8 cellular contexts compared by ENCODE assay signal in genomic region chr2:15939556-15939853, GRCh38. TPM values are rescaled to one million over a fixed set of nuclear protein-coding genes. Genes with fewer than 3 reads are reported as not detected.
DNase-seq lines count a peak whose midpoint lies in the region; ATAC-seq and TF ChIP-seq lines count a peak whose summit lies in the region.

No MANE protein-coding gene starts in this region.

- H3K9me3 Mint-ChIP-seq in endothelial cell (ENCODE audit: unreplicated experiment), result no peaks in the 10 kb centered on the region

- BruUV-seq in A673 (replicated peaks; lab: Mats Ljungman, UMichigan) (no TSS peak), IMR-90 (replicated peaks; lab: Mats Ljungman, UMichigan) (no TSS peak)

- no peaks in the 10 kb centered on the region for H3K36me3 Mint-ChIP-seq in endothelial cell (ENCODE audit: low read depth, unreplicated experiment)

- peak overlapping the region; percentile 37 for H3K4me3 Mint-ChIP-seq in endothelial cell (ENCODE audit: unreplicated experiment)

- no peak overlapping the region for H4K91ac ChIP-seq in IMR-90 (ENCODE audit: insufficient read depth, low read depth, low read length)

- CTCF ChIA-PET in A673 (lab: Charles Lee), result interaction anchor here (0.6 to 1.5 kb wide), 4 partner anchors 343 to 670 kb away, joined by 3 to 36 read pairs (median 5); no protein-coding TSS in a partner anchor
- CTCF ChIA-PET in IMR-90 (lab: Yijun Ruan, JAX), result interaction anchor here (1.3 kb wide), 1 partner anchor 669 kb away, joined by 3 read pairs; no protein-coding TSS in a partner anchor

- no peak overlapping the region for H4K8ac ChIP-seq in IMR-90 (ENCODE audit: low read depth in 2 of 2, low read length in 2 of 2)

- TF ChIP-seq POLR2A in IMR-90 (IDR thresholded peaks at IDR 0.05; ENCODE audit: low read depth, low read length), result no peak

- POLR2A ChIA-PET in A673 (lab: Charles Lee; ENCODE audit: low non-redundant PET), result no interaction called here
- POLR2A ChIA-PET in IMR-90 (lab: Charles Lee; ENCODE audit: unreplicated experiment), result no interaction called here

- TF ChIP-seq RAD21 in IMR-90 (IDR thresholded peaks at IDR 0.05; ENCODE audit: low read length), result no peak; the same call in 1 of the 2 replicates

- H3K4me3 ChIP-seq in A673 (ENCODE audit: low read depth, low read length, poor library complexity, severe bottlenecking) (peak overlapping the region; percentile 60), IMR-90 (ENCODE audit: insufficient read depth, low read depth, low read length) (no peak overlapping the region), neuron (ENCODE audit: low read length) (peak overlapping the region; percentile 48)

- no peak overlapping the region for H2AK5ac ChIP-seq in IMR-90 (ENCODE audit: low read depth, low read length)

- H3K27me3 ChIP-seq in A673 (replicated peaks; ENCODE audit: insufficient read depth, low read depth, low read length, poor library complexity) (no peaks in the 10 kb centered on the region), IMR-90 (ENCODE audit: control insufficient read depth, insufficient read depth, low read length) (peaks cover 33% of the 10 kb centered on the region; the same call in 1 of the 2 replicates), neuron (ENCODE audit: insufficient read depth, low read length) (no peaks in the 10 kb centered on the region)

- H2BK5ac ChIP-seq in IMR-90 (ENCODE audit: low read depth, low read length, poor library complexity, severe bottlenecking), result no peak overlapping the region

- H2BK120ac ChIP-seq in IMR-90 (ENCODE audit: low read depth, low read length), result no peak overlapping the region

- H3K4me1 ChIP-seq in A673 (ENCODE audit: insufficient read depth, low read length, poor library complexity, severe bottlenecking) (peaks cover 16% of the 10 kb centered on the region), IMR-90 (ENCODE audit: control insufficient read depth, insufficient read depth, low read length) (no peaks in the 10 kb centered on the region), neuron (ENCODE audit: insufficient read depth, low read length) (peaks cover 22% of the 10 kb centered on the region)

- H4K5ac ChIP-seq in IMR-90 (ENCODE audit: low read depth, low read length), result no peak overlapping the region

- no peak overlapping the region for H3K14ac ChIP-seq in IMR-90 (replicated peaks; ENCODE audit: low read depth, low read length)

- in situ Hi-C loops in IMR-90 (cut with MboI; ENCODE audit: low sequenced_read_pairs), result no loop called here

- no peak overlapping the region for H3K27ac Mint-ChIP-seq in endothelial cell (ENCODE audit: unreplicated experiment)

- dilution Hi-C loops in IMR-90 (cut with HindIII; ENCODE audit: low sequenced_read_pairs, unreplicated experiment), result no loop called here

- H2AK9ac ChIP-seq in IMR-90 (replicated peaks; ENCODE audit: low read depth, low read length, poor library complexity), result no peak overlapping the region

- DNase-seq in A673 (ENCODE audit: low spot score) (no peak), IMR-90 (no peak), endothelial cell (ENCODE audit: low spot score) (peak; percentile 78), glomerular visceral epithelial cell (ENCODE audit: extremely low spot score) (no peak), NCI-H774 (lab: John Stamatoyannopoulos, UW) (no peak)

- no peaks in the 10 kb centered on the region for H3K9me1 ChIP-seq in IMR-90 (ENCODE audit: insufficient read depth, low read length)

- no peak overlapping the region for H3K23ac ChIP-seq in IMR-90 (ENCODE audit: low read depth, low read length)

- H3K27me3 Mint-ChIP-seq in endothelial cell (ENCODE audit: unreplicated experiment), result peaks cover 4% of the 10 kb centered on the region

- H4K20me1 ChIP-seq in IMR-90 (ENCODE audit: insufficient read depth, low read length), result no peaks in the 10 kb centered on the region

- no peak overlapping the region for H3K27ac ChIP-seq in A673 (ENCODE audit: low read depth, low read length, poor library complexity, severe bottlenecking)
- no peak overlapping the region for H3K27ac ChIP-seq in IMR-90 (ENCODE audit: insufficient read depth, low read length)

- intact Hi-C loops in A673 (cut with micrococcal nuclease; ENCODE audit: unreplicated experiment), result loop anchor here (1.0 kb wide), 1 partner anchor 569 kb away; no protein-coding TSS in a partner anchor
- intact Hi-C loops in IMR-90 (cut with micrococcal nuclease), result loop anchor here (1.0 kb wide), 1 partner anchor 302 kb away; no protein-coding TSS in a partner anchor

- H3K4me1 Mint-ChIP-seq in endothelial cell (ENCODE audit: unreplicated experiment), result peaks cover 7% of the 10 kb centered on the region

- no peaks in the 10 kb centered on the region for H3K36me3 ChIP-seq in A673 (ENCODE audit: insufficient read depth, low read length, poor library complexity, severe bottlenecking)
- no peaks in the 10 kb centered on the region for H3K36me3 ChIP-seq in IMR-90 (ENCODE audit: control insufficient read depth, insufficient read depth, low read length)
- peaks cover 21% of the 10 kb centered on the region for H3K36me3 ChIP-seq in neuron (ENCODE audit: insufficient read depth, low read length)

- no peak overlapping the region for H3K56ac ChIP-seq in IMR-90 (ENCODE audit: extremely low read depth, insufficient read depth, low read length)

- H2BK15ac ChIP-seq in IMR-90 (ENCODE audit: low read depth, low read length), result no peak overlapping the region

- H3K18ac ChIP-seq in IMR-90 (ENCODE audit: low read depth, low read length), result no peak overlapping the region

- no peak overlapping the region for H2BK20ac ChIP-seq in IMR-90 (ENCODE audit: low read depth, low read length)

- H3K9me3 ChIP-seq in A673 (ENCODE audit: low read depth, low read length, poor library complexity, severe bottlenecking), result no peaks in the 10 kb centered on the region
- no peaks in the 10 kb centered on the region for H3K9me3 ChIP-seq in IMR-90 (ENCODE audit: control insufficient read depth, insufficient read depth, low read length)
- no peaks in the 10 kb centered on the region for H3K9me3 ChIP-seq in neuron (ENCODE audit: low read length)

- H3K79me1 ChIP-seq in IMR-90 (ENCODE audit: low read depth in 1 of 2, low read length in 2 of 2), result no peaks in the 10 kb centered on the region

- no peak overlapping the region for H3K9ac ChIP-seq in IMR-90 (ENCODE audit: low read depth, low read length)

- TF ChIP-seq CTCF in A673 (conservative IDR thresholded peaks at IDR 0.05; ENCODE audit: low read depth, low read length), result no peak; the same call in 1 of the 2 replicates
- TF ChIP-seq CTCF in IMR-90 (conservative IDR thresholded peaks at IDR 0.05; ENCODE audit: low read depth, low read length), result no peak
- TF ChIP-seq CTCF in endothelial cell (IDR thresholded peaks at IDR 0.05; ENCODE audit: unreplicated experiment), result no peak

- H3K4ac ChIP-seq in IMR-90 (ENCODE audit: low read depth, low read length), result no peak overlapping the region

- WGBS in IMR-90 (ENCODE audit: extremely low coverage in 2 of 2, insufficient read length in 1 of 2), 2 experiments, result 3% methylated on average over 16 of the region's 21 CpGs; no CpG with 5 or more reads in 1 of the 2 experiments

- H2AFZ ChIP-seq in IMR-90 (replicated peaks; ENCODE audit: low read length, poor library complexity) (peak overlapping the region; percentile 74), neuron (ENCODE audit: low read depth, low read length) (peak overlapping the region; percentile 49)

- H3K4me2 ChIP-seq in IMR-90 (ENCODE audit: low read depth, low read length), result no peak overlapping the region

- ATAC-seq in GM18909 (IDR thresholded peaks at IDR 0.05; ENCODE audit: poor library complexity, unreplicated experiment) (peak; percentile 68), IMR-90 (ENCODE audit: low read depth) (peak; percentile 79), HG03457 (IDR thresholded peaks at IDR 0.05; ENCODE audit: unreplicated experiment) (no peak)

TF ChIP-seq in IMR-90, 13 proteins besides CTCF, POLR2A, EP300 and RAD21:
- TF ChIP-seq FOS (IDR thresholded peaks at IDR 0.05; ENCODE audit: low read depth, low read length), result no peak
TF ChIP-seq in IMR-90: peak in this region for 0.

RNA-seq across cellular contexts. Expression of gene MYCN, which starts 0.8 kb away (rescaled TPM):
- total RNA-seq in A673 (2021), result 2.8 and 3.4 TPM in 2 replicates
- total RNA-seq in IMR-90 (2012; rRNA removed), result not detected in 2 replicates
- polyA plus RNA-seq in IMR-90 (2012; rRNA removed), result not detected in 2 replicates
- polyA plus RNA-seq in IMR-90 (2012; cell fraction: cytosol; rRNA removed), result not detected in 2 replicates
- not detected in 2 replicates for polyA plus RNA-seq in IMR-90 (2012; cell fraction: nucleus; rRNA removed; ENCODE audit: low replicate concordance)
- total RNA-seq in endothelial cell (ENCODE audit: unreplicated experiment), result 8.5 TPM
